ENCODE assay signal across 9 cellular contexts in genomic region chr1:55195523-55196233, GRCh38. TPM values are rescaled to one million over a fixed set of nuclear protein-coding genes. Genes with fewer than 3 reads are reported as not detected.
DNase-seq lines count a peak whose midpoint lies in the region; ATAC-seq, FAIRE-seq and TF ChIP-seq lines count a peak whose summit lies in the region.
"Had no signal": no experiment of that assay in that cellular context is flagged by ENCODE, and none has a peak within 500 bp of the region (broad histone marks: within the 10 kb centered on the region; RNA-seq: fewer than 3 reads in every experiment).

No MANE protein-coding gene starts in this region.

- no peaks in the 10 kb centered on the region for H3K27me3 Mint-ChIP-seq in H9 (ENCODE audit: low read depth)

- POLR2A ChIA-PET in A549 (lab: Yijun Ruan, JAX) = no interaction called here
- POLR2A ChIA-PET in H1 (lab: Charles Lee; ENCODE audit: partially characterized antibody) = interaction anchor here (1.3 to 1.4 kb wide), 2 partner anchors 13 to 17 kb away, joined by 3 to 6 read pairs; no protein-coding TSS in a partner anchor

- H3K79me2 ChIP-seq in H1 (ENCODE audit: control insufficient read depth in 1 of 2, insufficient read depth in 2 of 2, low read length in 2 of 2) (peaks cover 0 to 66% of the 10 kb centered on the region in 2 experiments; a peak in 2 of 4 replicates), H9 (ENCODE audit: insufficient read depth, low read length) (no peaks in the 10 kb centered on the region; the same call in none of the 2 replicates)

- WGBS in A549 (ENCODE audit: missing lambda C conversion rate) = 93% methylated on average over 3 of the region's 3 CpGs
- 95% methylated on average over 3 of the region's 3 CpGs; no CpG with 5 or more reads in 1 of the 2 experiments for WGBS in H1 (ENCODE audit: extremely low coverage in 1 of 2, insufficient coverage in 1 of 2, insufficient read length in 1 of 2, insufficient replicate concordance in 2 of 2, low coverage in 1 of 2, low lambda C conversion rate in 2 of 2, missing lambda C conversion rate in 1 of 2), 2 experiments
- no CpG with 5 or more reads among the region's 3 CpGs for WGBS in H9 (ENCODE audit: extremely low coverage, insufficient read length, low lambda C conversion rate)
- 96 to 99% (median 97%) methylated on average over 3 of the region's 3 CpGs for WGBS in ovary, 3 donors

- H3K4me3 ChIP-seq in A549 = no peak overlapping the region
- H3K4me3 ChIP-seq in H1 (ENCODE audit: extremely low read depth in 1 of 4, insufficient read depth in 2 of 4, low read depth in 3 of 4, low read length in 4 of 4) = no peak overlapping the region
- no peak overlapping the region for H3K4me3 ChIP-seq in ovary

- H2AFZ ChIP-seq in H1 (ENCODE audit: low read length) (no peak overlapping the region), H9 (ENCODE audit: low read length) (no peak overlapping the region)

- H3K18ac ChIP-seq in H1 (ENCODE audit: extremely low read depth, low read length) (no peak overlapping the region), H9 (ENCODE audit: insufficient read length, low read depth, low read length) (no peak overlapping the region)

- TF ChIP-seq RAD21 in A549 (conservative IDR thresholded peaks at IDR 0.05 in 1 of 2, IDR thresholded peaks at IDR 0.05 in 1 of 2) (no peak), H1 (IDR thresholded peaks at IDR 0.05 in 1 of 2, conservative IDR thresholded peaks at IDR 0.05 in 1 of 2; ENCODE audit: low read depth in 2 of 2, low read length in 2 of 2) (no peak)

- DNase-seq in A549 (ENCODE audit: low read depth in 1 of 2, low spot score in 1 of 2) = no peak
- DNase-seq in LHCN-M2 (ENCODE audit: low read depth) = peak; percentile 31
- no peak for DNase-seq in H1 (ENCODE audit: low read depth in 1 of 2, low spot score in 2 of 2)
- no peak for DNase-seq in H9
- DNase-seq in dedifferentiated amniotic fluid mesenchymal stem cell (ENCODE audit: extremely low spot score) = no peak
- DNase-seq in NCI-H524 treated with DMSO at 0.1 percent for 48 hours (lab: John Stamatoyannopoulos, UW) = no peak
- DNase-seq in ovary = no peak

- H2BK15ac ChIP-seq in H1 (ENCODE audit: low read length) (no peak overlapping the region), H9 (ENCODE audit: low read depth, low read length) (no peak overlapping the region)

- ATAC-seq in A549 (no peak), GM19324 (IDR thresholded peaks at IDR 0.05; ENCODE audit: low FRiP score, unreplicated experiment) (peak; percentile 44)

- H4K91ac ChIP-seq in H1 (replicated peaks; ENCODE audit: insufficient read length, low read length) (no peak overlapping the region), H9 (ENCODE audit: insufficient read length, low read depth, low read length) (no peak overlapping the region)

- no peak overlapping the region for H4K8ac ChIP-seq in H1 (ENCODE audit: extremely low read depth, insufficient read depth, low read length)
- H4K8ac ChIP-seq in H9 (replicated peaks; ENCODE audit: insufficient read length, low read depth, low read length) = no peak overlapping the region

- no peak overlapping the region for H2BK5ac ChIP-seq in H1 (ENCODE audit: low read depth, low read length)
- no peak overlapping the region for H2BK5ac ChIP-seq in H9 (ENCODE audit: insufficient read length, low read length)

- no peak overlapping the region for H3K4ac ChIP-seq in H1 (replicated peaks; ENCODE audit: insufficient read length, low read depth, low read length)
- H3K4ac ChIP-seq in H9 (ENCODE audit: low read depth, low read length) = no peak overlapping the region

- no peak overlapping the region for H3K23ac ChIP-seq in H1 (ENCODE audit: insufficient read length)
- H3K23ac ChIP-seq in H9 (ENCODE audit: insufficient read length, low read depth, low read length) = no peak overlapping the region

- H3K27ac Mint-ChIP-seq in H9 = no peak overlapping the region; a peak in 1 of 7 replicates

- H4K20me1 ChIP-seq in H1 (replicated peaks in 1 of 2; ENCODE audit: control insufficient read depth in 1 of 2, insufficient read depth in 2 of 2, low read length in 2 of 2) (peaks cover 0 to 4% of the 10 kb centered on the region in 2 experiments), H9 (ENCODE audit: control insufficient read depth, insufficient read depth, insufficient read length) (no peaks in the 10 kb centered on the region)

- H3K36me3 Mint-ChIP-seq in H9 (ENCODE audit: insufficient read depth in 1 of 3, low read depth in 3 of 3) = peaks cover 12 to 21% (median 15%) of the 10 kb centered on the region in 3 experiments

- no peak for TF ChIP-seq POLR2A in A549 (IDR thresholded peaks at IDR 0.05; ENCODE audit: low read length)
- TF ChIP-seq POLR2A in H1 (IDR thresholded peaks at IDR 0.05; ENCODE audit: control extremely low read depth in 1 of 2, low read depth in 2 of 2, low read length in 2 of 2) = no peak
- TF ChIP-seq POLR2A in ovary (IDR thresholded peaks at IDR 0.05) = no peak

- FAIRE-seq in A549 (lab: Jason Lieb, UNC) (no peak), H1 (lab: Jason Lieb, UNC) (no peak)

- no peak overlapping the region for H2BK12ac ChIP-seq in H1 (ENCODE audit: low read depth, low read length)
- H2BK12ac ChIP-seq in H9 (ENCODE audit: insufficient read length, low read depth, low read length) = no peak overlapping the region

- H3K14ac ChIP-seq in H1 (ENCODE audit: insufficient read length) = no peak overlapping the region
- H3K14ac ChIP-seq in H9 (ENCODE audit: insufficient read depth, low read length) = no peak overlapping the region

- H3T11ph ChIP-seq in H9 (ENCODE audit: low read length) = no peak overlapping the region

- no peaks in the 10 kb centered on the region for H3K9me3 ChIP-seq in A549
- no peaks in the 10 kb centered on the region; a peak in 1 of 4 replicates for H3K9me3 ChIP-seq in H1 (ENCODE audit: insufficient read depth in 2 of 2, low read depth in 1 of 2, low read length in 1 of 2)
- no peaks in the 10 kb centered on the region for H3K9me3 ChIP-seq in H9 (ENCODE audit: control insufficient read depth, low read depth, low read length)
- no peaks in the 10 kb centered on the region for H3K9me3 ChIP-seq in ovary

- peaks cover 23% of the 10 kb centered on the region; the same call in 2 of the 3 replicates for H3K4me1 ChIP-seq in A549
- H3K4me1 ChIP-seq in H1 (replicated peaks in 1 of 4; ENCODE audit: control insufficient read depth in 3 of 4, insufficient read depth in 4 of 4, low read length in 3 of 4) = no peaks in the 10 kb centered on the region; a peak in 2 of 7 replicates
- H3K4me1 ChIP-seq in H9 (ENCODE audit: insufficient read depth, low read length) = no peaks in the 10 kb centered on the region
- peaks cover 8% of the 10 kb centered on the region for H3K4me1 ChIP-seq in ovary (ENCODE audit: insufficient read depth)

- CTCF ChIA-PET in A549 (lab: Yijun Ruan, JAX) = interaction anchor here (1.4 kb wide), 1 partner anchor 29 kb away, joined by 3 read pairs; no protein-coding TSS in a partner anchor
- CTCF ChIA-PET in H1 (lab: Charles Lee; ENCODE audit: partially characterized antibody) = interaction anchor here (0.9 kb wide), 1 partner anchor 52 kb away, joined by 3 read pairs; no protein-coding TSS in a partner anchor

- H3K23me2 ChIP-seq in H1 (ENCODE audit: low read depth, low read length) (no peaks in the 10 kb centered on the region), H9 (ENCODE audit: insufficient read length, low read depth, low read length, poor library complexity, severe bottlenecking) (no peaks in the 10 kb centered on the region)

- no peak overlapping the region for H3K4me3 Mint-ChIP-seq in H9

- no peak for TF ChIP-seq CTCF in A549 (IDR thresholded peaks at IDR 0.05)
- TF ChIP-seq CTCF in H1 (IDR thresholded peaks at IDR 0.05; ENCODE audit: control extremely low read depth in 1 of 3, insufficient read depth in 1 of 3, low read depth in 1 of 3, low read length in 3 of 3) = no peak
- TF ChIP-seq CTCF in H9 (conservative IDR thresholded peaks at IDR 0.05) = no peak
- TF ChIP-seq CTCF in ovary (IDR thresholded peaks at IDR 0.05) = no peak

- H3K27me3 ChIP-seq in H1 (replicated peaks in 1 of 4; ENCODE audit: control insufficient read depth in 3 of 4, extremely low read depth in 1 of 4, insufficient read depth in 3 of 4, low read length in 3 of 4) = peaks cover 0 to 1% (median 0%) of the 10 kb centered on the region in 4 experiments; a peak in 1 of 7 replicates
- no peaks in the 10 kb centered on the region for H3K27me3 ChIP-seq in H9 (ENCODE audit: insufficient read depth, low read length)
- H3K27me3 ChIP-seq in ovary = no peaks in the 10 kb centered on the region

- H2BK20ac ChIP-seq in H1 (ENCODE audit: low read length) (no peak overlapping the region), H9 (ENCODE audit: low read depth, low read length, poor library complexity, severe bottlenecking) (no peak overlapping the region)

- H3K9me3 Mint-ChIP-seq in H9 = peaks cover 5% of the 10 kb centered on the region in 2 experiments; a peak in 4 of 5 replicates

- H3K9ac ChIP-seq in H1 (replicated peaks in 1 of 4; ENCODE audit: extremely low read depth in 1 of 4, low read depth in 3 of 4, low read length in 3 of 4) = no peak overlapping the region
- no peak overlapping the region for H3K9ac ChIP-seq in H9 (ENCODE audit: extremely low read depth, insufficient read length, low read length)
- H3K9ac ChIP-seq: KMS-11 had no signal

- H3K4me2 ChIP-seq in A549 (peak overlapping the region; percentile 28; the same call in 1 of the 3 replicates), H1 (ENCODE audit: insufficient read depth in 1 of 2, low read depth in 2 of 2, low read length in 2 of 2) (no peak overlapping the region), H9 (ENCODE audit: insufficient read depth, insufficient read length, low read length) (no peak overlapping the region)
- H3K4me2 ChIP-seq: KMS-11 had no signal

- H3K27ac ChIP-seq in A549 = no peak overlapping the region
- H3K27ac ChIP-seq in H1 (ENCODE audit: low read depth, low read length) = no peak overlapping the region
- H3K27ac ChIP-seq in H9 (ENCODE audit: insufficient read length, low read depth, low read length) = no peak overlapping the region
- H3K27ac ChIP-seq in ovary = no peak overlapping the region
- H3K27ac ChIP-seq: KMS-11 had no signal

- H2BK120ac ChIP-seq in H1 (replicated peaks; ENCODE audit: low read depth, low read length) (no peak overlapping the region), H9 (ENCODE audit: low read depth, low read length, poor library complexity, severe bottlenecking) (no peak overlapping the region)

- H3K56ac ChIP-seq in H1 (replicated peaks; ENCODE audit: insufficient read length, low read depth, low read length) (no peak overlapping the region), H9 (ENCODE audit: insufficient read length, low read depth, low read length) (no peak overlapping the region)

- H3K79me1 ChIP-seq in H1 (ENCODE audit: low read depth, low read length) (peaks cover 2% of the 10 kb centered on the region; the same call in 1 of the 2 replicates), H9 (ENCODE audit: insufficient read depth, low read depth, low read length, poor library complexity, severe bottlenecking) (no peaks in the 10 kb centered on the region)

- intact Hi-C loops in ovary (cut with DNase I) = no loop called here

- H2AK5ac ChIP-seq in H1 (ENCODE audit: low read depth, low read length) (no peak overlapping the region), H9 (ENCODE audit: insufficient read length, low read length) (no peak overlapping the region)

- no peak for TF ChIP-seq EP300 in A549 (IDR thresholded peaks at IDR 0.05)
- TF ChIP-seq EP300 in H1 (IDR thresholded peaks at IDR 0.05; ENCODE audit: borderline replicate concordance in 1 of 2, low read depth in 2 of 2, low read length in 2 of 2) = no peak
- no peak for TF ChIP-seq EP300 in ovary (IDR thresholded peaks at IDR 0.05)

- H4K5ac ChIP-seq in H1 (ENCODE audit: insufficient read length, low read depth, low read length) = no peak overlapping the region
- H4K5ac ChIP-seq in H9 (ENCODE audit: insufficient read length, low read depth, low read length) = no peak overlapping the region

- peaks cover 0 to 3% (median 0%) of the 10 kb centered on the region in 4 experiments; a peak in 1 of 8 replicates for H3K36me3 ChIP-seq in H1 (ENCODE audit: control insufficient read depth in 2 of 4, insufficient read depth in 4 of 4, low read length in 3 of 4)
- no peaks in the 10 kb centered on the region for H3K36me3 ChIP-seq in ovary

- peaks cover 24% of the 10 kb centered on the region in 2 experiments for H3K4me1 Mint-ChIP-seq in H9

RNA-seq across cellular contexts. Expression of gene USP24, which starts 19.5 kb away (rescaled TPM):
- polyA plus RNA-seq in A549 (2011; rRNA removed) = 21.7 and 24.5 TPM in 2 replicates
- 4.6 and 5.3 TPM in 2 replicates for polyA plus RNA-seq in A549 (2012; cell fraction: cytosol; rRNA removed)
- polyA plus RNA-seq in A549 (2012; cell fraction: nucleus; rRNA removed) = 6.4 and 12.2 TPM in 2 replicates
- polyA plus RNA-seq in A549 (2017; fragmentation: RNase III; extraction: RNeasy Plus Mini Kit Qiagen cat#74134 plus additional on column Dnase treatment) = 13.4 to 17.4 TPM (median 14.7 TPM) in 3 replicates
- polyA minus RNA-seq in A549 (2011; rRNA and poly(A)+ RNA removed) = 34.7 and 38.2 TPM in 2 replicates
- total RNA-seq in LHCN-M2 (2014; rRNA removed) = 21.4 and 23.7 TPM in 2 replicates
- 6.7 TPM for polyA plus RNA-seq in LHCN-M2 (2012)
- total RNA-seq in H1 (2021; fragmentation: NEBNext Ultra II Directional; extraction: Animal tissue kit (Norgen Biotek cat#: 25700)) = 33.8 and 34.6 TPM in 2 replicates
- 7.4 and 11.1 TPM in 2 replicates for polyA plus RNA-seq in H1 (2011; rRNA removed)
- polyA plus RNA-seq in H1 (2011; cell fraction: cytosol; rRNA removed) = 10.1 TPM
- polyA plus RNA-seq in H1 (2011; cell fraction: nucleus; rRNA removed) = 13.1 TPM
- polyA plus RNA-seq in H1 (2012, experiment 1 of 2) = 16.1 to 24.1 TPM (median 16.9 TPM) in 4 replicates
- 1.0 TPM for polyA plus RNA-seq in H1 (2012, experiment 2 of 2)
- polyA plus RNA-seq in H1 (2013, experiment 1 of 2) = 12.8 TPM
- 11.4 TPM for polyA plus RNA-seq in H1 (2013, experiment 2 of 2)
- polyA minus RNA-seq in H1 (2011; rRNA and poly(A)+ RNA removed) = 50.1 and 60.4 TPM in 2 replicates
- 25.6 TPM for polyA minus RNA-seq in H1 (2011; cell fraction: cytosol; rRNA and poly(A)+ RNA removed)
- 64.3 TPM for polyA minus RNA-seq in H1 (2011; cell fraction: nucleus; rRNA and poly(A)+ RNA removed)
- 30.8 and 35.3 TPM in 2 replicates for total RNA-seq in H9 (2021)
- 10 to 100 TPM; 29.8 to 51.4 (median 42.5) TPM for total RNA-seq in ovary
- 10 to 100 TPM; 11.5 to 22.3 TPM for polyA plus RNA-seq in ovary

Comparison
In these comparisons a context has a peak if more than half of its experiments do, and no peak if none do; other contexts are left out.
1. Of the 18 proteins assayed by ChIP-seq in both H1 and A549: peak only in H1: none; only in A549: none; in both: CEBPB; in neither: 17.